In the genomic region with DNA sequence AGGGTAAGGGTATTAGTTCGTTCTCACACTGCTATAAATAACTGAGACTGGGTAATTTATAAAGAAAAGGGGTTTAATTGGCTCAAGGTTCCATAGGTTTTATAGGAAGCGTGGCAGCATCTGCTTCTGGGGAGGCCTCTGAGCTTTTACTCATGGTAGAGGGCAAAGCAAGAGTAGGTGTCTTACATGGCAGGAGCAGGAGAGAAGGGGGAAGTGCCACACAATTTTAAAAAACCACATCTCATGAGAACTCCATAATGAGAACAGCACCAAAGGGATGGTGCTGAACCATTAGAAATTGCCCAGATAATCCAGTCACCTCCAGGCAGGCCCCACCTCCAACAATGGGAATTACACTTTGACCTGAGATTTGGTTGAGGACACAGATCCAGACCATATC, we compare ENCODE assay signal across 18 cellular contexts.
"Had no signal": no experiment of that assay in that cellular context is flagged by ENCODE, and none has a peak within 500 bp of the region (broad histone marks: within the 10 kb centered on the region; RNA-seq: fewer than 3 reads in every experiment).

No MANE protein-coding gene starts in this region.

- H3K27ac Mint-ChIP-seq: activated CD4-positive, alpha-beta memory T cell treated with anti-CD3 and anti-CD28 coated beads for 36 hours; activated T-helper 17 cell treated with anti-CD3 and anti-CD28 coated beads, Interleukin-2, amount 50 U/mL, for 72 hours; brain; endodermal cell; nephron; T-helper 2 cell treated with Interferon-gamma antibody and Interleukin-4, amounts not matched to agents 5 μg/mL and 100 μg/mL, for 36 hours had no signal

- H3K4me1 Mint-ChIP-seq: WTC11 had no signal

- H3K27me3 Mint-ChIP-seq: activated CD4-positive, alpha-beta memory T cell treated with anti-CD3 and anti-CD28 coated beads for 36 hours; activated T-helper 17 cell treated with anti-CD3 and anti-CD28 coated beads, Interleukin-2, amount 50 U/mL, for 72 hours; brain had no signal

- H3K27ac ChIP-seq: dorsolateral prefrontal cortex, epithelial cell of prostate, stomach, upper lobe of left lung had no signal

- H3K4me3 ChIP-seq: dorsolateral prefrontal cortex, stomach, upper lobe of left lung had no signal

- DNase-seq: activated CD4-positive, alpha-beta memory T cell treated with anti-CD3 and anti-CD28 coated beads for 36 hours; activated CD4-positive, alpha-beta T cell treated with anti-CD3 and anti-CD28 coated beads for 4 hours; activated naive CD4-positive, alpha-beta T cell; activated T-cell treated with anti-CD3 and anti-CD28 coated beads for 4 hours; caudate nucleus; dorsolateral prefrontal cortex; endodermal cell; foreskin fibroblast; occipital lobe; stimulated activated CD4-positive, alpha-beta T cell treated with anti-CD3 and anti-CD28 coated beads, Interleukin-2, amount 100 ng/mL, for 24 hours; stomach; upper lobe of left lung had no signal

- ATAC-seq: activated T-helper 17 cell treated with anti-CD3 and anti-CD28 coated beads, Interleukin-2, amount 50 U/mL, for 72 hours had no signal

- H3K4me3 Mint-ChIP-seq: activated CD4-positive, alpha-beta memory T cell treated with anti-CD3 and anti-CD28 coated beads for 36 hours; activated T-helper 17 cell treated with anti-CD3 and anti-CD28 coated beads, Interleukin-2, amount 50 U/mL, for 72 hours; brain; endodermal cell; nephron; T-helper 2 cell treated with Interferon-gamma antibody and Interleukin-4, amounts not matched to agents 5 μg/mL and 100 μg/mL, for 36 hours; WTC11 had no signal

- H3K36me3 Mint-ChIP-seq: WTC11 had no signal

- H3K9me3 ChIP-seq: stomach, upper lobe of left lung had no signal

- H3K9me3 Mint-ChIP-seq: activated CD4-positive, alpha-beta memory T cell treated with anti-CD3 and anti-CD28 coated beads for 36 hours; activated T-helper 17 cell treated with anti-CD3 and anti-CD28 coated beads, Interleukin-2, amount 50 U/mL, for 72 hours; endodermal cell; nephron; T-helper 2 cell treated with Interferon-gamma antibody and Interleukin-4, amounts not matched to agents 5 μg/mL and 100 μg/mL, for 36 hours; WTC11 had no signal

- H3K27me3 ChIP-seq: dorsolateral prefrontal cortex, stomach, upper lobe of left lung had no signal
